ENCODE assay signal across 1 cellular context in the genomic region with DNA sequence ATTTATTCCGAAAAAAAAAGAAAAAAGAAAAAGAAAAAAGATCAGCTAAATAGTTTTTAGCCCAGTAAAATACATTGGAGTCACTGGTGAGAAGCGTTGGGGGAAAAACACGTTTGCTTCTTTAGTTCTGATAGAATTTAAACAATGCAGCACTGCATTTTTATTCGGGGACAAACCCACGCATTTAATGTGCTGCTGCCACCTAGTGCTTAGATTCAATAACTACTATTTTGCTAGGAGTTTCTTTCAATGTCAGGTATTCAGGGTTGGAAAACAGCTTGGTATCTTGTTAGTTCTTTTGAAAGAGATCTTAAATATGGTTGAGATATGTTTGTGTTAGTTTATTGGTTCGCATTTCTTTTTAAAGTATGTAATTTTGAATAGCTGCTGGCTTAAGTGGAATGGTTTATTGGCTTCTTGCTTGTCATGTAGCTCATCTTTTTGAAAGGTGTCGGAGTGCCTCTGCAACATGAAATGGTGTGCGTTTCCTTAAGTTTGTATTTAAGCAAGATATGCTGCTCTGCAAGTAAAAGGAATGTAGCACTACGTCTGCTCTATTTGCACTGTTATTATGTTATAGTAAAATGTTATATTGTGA.
TF ChIP-seq lines count a peak whose summit lies in the region.

No MANE protein-coding gene starts in this region.

TF ChIP-seq in GM23338, 12 proteins besides CTCF, POLR2A, EP300 and RAD21 (continued from another document):
- TF ChIP-seq, protein P1, sequence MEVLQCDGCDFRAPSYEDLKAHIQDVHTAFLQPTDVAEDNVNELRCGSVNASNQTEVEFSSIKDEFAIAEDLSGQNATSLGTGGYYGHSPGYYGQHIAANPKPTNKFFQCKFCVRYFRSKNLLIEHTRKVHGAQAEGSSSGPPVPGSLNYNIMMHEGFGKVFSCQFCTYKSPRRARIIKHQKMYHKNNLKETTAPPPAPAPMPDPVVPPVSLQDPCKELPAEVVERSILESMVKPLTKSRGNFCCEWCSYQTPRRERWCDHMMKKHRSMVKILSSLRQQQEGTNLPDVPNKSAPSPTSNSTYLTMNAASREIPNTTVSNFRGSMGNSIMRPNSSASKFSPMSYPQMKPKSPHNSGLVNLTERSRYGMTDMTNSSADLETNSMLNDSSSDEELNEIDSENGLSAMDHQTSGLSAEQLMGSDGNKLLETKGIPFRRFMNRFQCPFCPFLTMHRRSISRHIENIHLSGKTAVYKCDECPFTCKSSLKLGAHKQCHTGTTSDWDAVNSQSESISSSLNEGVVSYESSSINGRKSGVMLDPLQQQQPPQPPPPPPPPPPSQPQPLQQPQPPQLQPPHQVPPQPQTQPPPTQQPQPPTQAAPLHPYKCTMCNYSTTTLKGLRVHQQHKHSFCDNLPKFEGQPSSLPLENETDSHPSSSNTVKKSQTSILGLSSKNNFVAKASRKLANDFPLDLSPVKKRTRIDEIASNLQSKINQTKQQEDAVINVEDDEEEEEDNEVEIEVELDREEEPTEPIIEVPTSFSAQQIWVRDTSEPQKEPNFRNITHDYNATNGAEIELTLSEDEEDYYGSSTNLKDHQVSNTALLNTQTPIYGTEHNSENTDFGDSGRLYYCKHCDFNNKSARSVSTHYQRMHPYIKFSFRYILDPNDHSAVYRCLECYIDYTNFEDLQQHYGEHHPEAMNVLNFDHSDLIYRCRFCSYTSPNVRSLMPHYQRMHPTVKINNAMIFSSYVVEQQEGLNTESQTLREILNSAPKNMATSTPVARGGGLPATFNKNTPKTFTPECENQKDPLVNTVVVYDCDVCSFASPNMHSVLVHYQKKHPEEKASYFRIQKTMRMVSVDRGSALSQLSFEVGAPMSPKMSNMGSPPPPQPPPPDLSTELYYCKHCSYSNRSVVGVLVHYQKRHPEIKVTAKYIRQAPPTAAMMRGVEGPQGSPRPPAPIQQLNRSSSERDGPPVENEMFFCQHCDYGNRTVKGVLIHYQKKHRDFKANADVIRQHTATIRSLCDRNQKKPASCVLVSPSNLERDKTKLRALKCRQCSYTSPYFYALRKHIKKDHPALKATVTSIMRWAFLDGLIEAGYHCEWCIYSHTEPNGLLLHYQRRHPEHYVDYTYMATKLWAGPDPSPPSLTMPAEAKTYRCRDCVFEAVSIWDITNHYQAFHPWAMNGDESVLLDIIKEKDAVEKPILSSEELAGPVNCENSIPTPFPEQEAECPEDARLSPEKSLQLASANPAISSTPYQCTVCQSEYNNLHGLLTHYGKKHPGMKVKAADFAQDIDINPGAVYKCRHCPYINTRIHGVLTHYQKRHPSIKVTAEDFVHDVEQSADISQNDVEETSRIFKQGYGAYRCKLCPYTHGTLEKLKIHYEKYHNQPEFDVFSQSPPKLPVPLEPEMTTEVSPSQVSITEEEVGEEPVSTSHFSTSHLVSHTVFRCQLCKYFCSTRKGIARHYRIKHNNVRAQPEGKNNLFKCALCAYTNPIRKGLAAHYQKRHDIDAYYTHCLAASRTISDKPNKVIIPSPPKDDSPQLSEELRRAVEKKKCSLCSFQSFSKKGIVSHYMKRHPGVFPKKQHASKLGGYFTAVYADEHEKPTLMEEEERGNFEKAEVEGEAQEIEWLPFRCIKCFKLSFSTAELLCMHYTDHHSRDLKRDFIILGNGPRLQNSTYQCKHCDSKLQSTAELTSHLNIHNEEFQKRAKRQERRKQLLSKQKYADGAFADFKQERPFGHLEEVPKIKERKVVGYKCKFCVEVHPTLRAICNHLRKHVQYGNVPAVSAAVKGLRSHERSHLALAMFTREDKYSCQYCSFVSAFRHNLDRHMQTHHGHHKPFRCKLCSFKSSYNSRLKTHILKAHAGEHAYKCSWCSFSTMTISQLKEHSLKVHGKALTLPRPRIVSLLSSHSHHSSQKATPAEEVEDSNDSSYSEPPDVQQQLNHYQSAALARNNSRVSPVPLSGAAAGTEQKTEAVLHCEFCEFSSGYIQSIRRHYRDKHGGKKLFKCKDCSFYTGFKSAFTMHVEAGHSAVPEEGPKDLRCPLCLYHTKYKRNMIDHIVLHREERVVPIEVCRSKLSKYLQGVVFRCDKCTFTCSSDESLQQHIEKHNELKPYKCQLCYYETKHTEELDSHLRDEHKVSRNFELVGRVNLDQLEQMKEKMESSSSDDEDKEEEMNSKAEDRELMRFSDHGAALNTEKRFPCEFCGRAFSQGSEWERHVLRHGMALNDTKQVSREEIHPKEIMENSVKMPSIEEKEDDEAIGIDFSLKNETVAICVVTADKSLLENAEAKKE (CRISPR knock-in tag; IDR thresholded peaks at IDR 0.05) = no peak
- TF ChIP-seq ZNF331 (CRISPR knock-in tag; IDR thresholded peaks at IDR 0.05; ENCODE audit: low read depth) (no peak), ZNF114 (CRISPR knock-in tag; IDR thresholded peaks at IDR 0.05) (no peak), NANOG (IDR thresholded peaks at IDR 0.05; ENCODE audit: borderline replicate concordance) (no peak), POLR2AphosphoS5 (IDR thresholded peaks at IDR 0.05; ENCODE audit: low read depth) (no peak), JUNB (IDR thresholded peaks at IDR 0.05; ENCODE audit: unreplicated experiment) (no peak)
- TF ChIP-seq, protein P2, sequence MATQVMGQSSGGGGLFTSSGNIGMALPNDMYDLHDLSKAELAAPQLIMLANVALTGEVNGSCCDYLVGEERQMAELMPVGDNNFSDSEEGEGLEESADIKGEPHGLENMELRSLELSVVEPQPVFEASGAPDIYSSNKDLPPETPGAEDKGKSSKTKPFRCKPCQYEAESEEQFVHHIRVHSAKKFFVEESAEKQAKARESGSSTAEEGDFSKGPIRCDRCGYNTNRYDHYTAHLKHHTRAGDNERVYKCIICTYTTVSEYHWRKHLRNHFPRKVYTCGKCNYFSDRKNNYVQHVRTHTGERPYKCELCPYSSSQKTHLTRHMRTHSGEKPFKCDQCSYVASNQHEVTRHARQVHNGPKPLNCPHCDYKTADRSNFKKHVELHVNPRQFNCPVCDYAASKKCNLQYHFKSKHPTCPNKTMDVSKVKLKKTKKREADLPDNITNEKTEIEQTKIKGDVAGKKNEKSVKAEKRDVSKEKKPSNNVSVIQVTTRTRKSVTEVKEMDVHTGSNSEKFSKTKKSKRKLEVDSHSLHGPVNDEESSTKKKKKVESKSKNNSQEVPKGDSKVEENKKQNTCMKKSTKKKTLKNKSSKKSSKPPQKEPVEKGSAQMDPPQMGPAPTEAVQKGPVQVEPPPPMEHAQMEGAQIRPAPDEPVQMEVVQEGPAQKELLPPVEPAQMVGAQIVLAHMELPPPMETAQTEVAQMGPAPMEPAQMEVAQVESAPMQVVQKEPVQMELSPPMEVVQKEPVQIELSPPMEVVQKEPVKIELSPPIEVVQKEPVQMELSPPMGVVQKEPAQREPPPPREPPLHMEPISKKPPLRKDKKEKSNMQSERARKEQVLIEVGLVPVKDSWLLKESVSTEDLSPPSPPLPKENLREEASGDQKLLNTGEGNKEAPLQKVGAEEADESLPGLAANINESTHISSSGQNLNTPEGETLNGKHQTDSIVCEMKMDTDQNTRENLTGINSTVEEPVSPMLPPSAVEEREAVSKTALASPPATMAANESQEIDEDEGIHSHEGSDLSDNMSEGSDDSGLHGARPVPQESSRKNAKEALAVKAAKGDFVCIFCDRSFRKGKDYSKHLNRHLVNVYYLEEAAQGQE (IDR thresholded peaks at IDR 0.05; ENCODE audit: unreplicated experiment) = no peak
